15 cellular contexts compared by ENCODE assay signal in genomic region chr2:176514805-176515500, GRCh38.
DNase-seq lines count a peak whose midpoint lies in the region; ATAC-seq and TF ChIP-seq lines count a peak whose summit lies in the region.
"Had no signal": no experiment of that assay in that cellular context is flagged by ENCODE, and none has a peak within 500 bp of the region (broad histone marks: within the 10 kb centered on the region; RNA-seq: fewer than 3 reads in every experiment).

No MANE protein-coding gene starts in this region.

- H3K36me3 ChIP-seq in PC-3 (ENCODE audit: low read depth, low read length) (no peaks in the 10 kb centered on the region), right atrium auricular region (no peaks in the 10 kb centered on the region)

- DNase-seq in ELR (ENCODE audit: low read depth) (peak; percentile 64), PC-3 (peak; percentile 53), dermis blood vessel endothelial cell (peak; percentile 73), lung microvascular endothelial cell (ENCODE audit: low read depth in 2 of 2) (peak; percentile 31 to 46), NAMALWA (ENCODE audit: low spot score) (no peak), right atrium auricular region (ENCODE audit: low spot score) (no peak), caudate nucleus (lab: John Stamatoyannopoulos, UW) (no peak)
- DNase-seq: Calu3; CD4-positive, alpha-beta T cell; DMS79 treated with DMSO at 0.1 percent for 48 hours; NCI-H1048; NCI-H146; NCI-H226; Right ventricle myocardium superior had no signal

- H4K20me1 ChIP-seq in PC-3 (ENCODE audit: low read length) = no peaks in the 10 kb centered on the region

- POLR2A ChIA-PET in PC-3 (lab: Charles Lee; ENCODE audit: unreplicated experiment) = no interaction called here

- H3F3A ChIP-seq in PC-3 (ENCODE audit: low read length, unreplicated experiment) = no peaks in the 10 kb centered on the region

- no TSS peak for BruUV-seq in PC-3 (replicated peaks; lab: Mats Ljungman, UMichigan)

- peak; percentile 79 for ATAC-seq in PC-3
- ATAC-seq: SK-N-SH treated with all-trans-retinoic acid at 6 μM for 48 hours had no signal

- H3K27ac ChIP-seq in PC-3 (ENCODE audit: low read length) = no peak overlapping the region
- H3K27ac ChIP-seq in right atrium auricular region = no peak overlapping the region
- no peak overlapping the region for H3K27ac ChIP-seq in caudate nucleus (ENCODE audit: low read depth, low read length)

- no peak overlapping the region for H2AFZ ChIP-seq in PC-3 (ENCODE audit: low read length)

- no peaks in the 10 kb centered on the region for H3K9me2 ChIP-seq in PC-3 (replicated peaks; ENCODE audit: low read length)

- no peak overlapping the region for H3K9ac ChIP-seq in PC-3 (ENCODE audit: low read length)

- CTCF ChIA-PET in PC-3 (lab: Charles Lee) = no interaction called here

- no peak for TF ChIP-seq CTCF in PC-3 (conservative IDR thresholded peaks at IDR 0.05; ENCODE audit: low read depth, low read length)
- no peak for TF ChIP-seq CTCF in right atrium auricular region (IDR thresholded peaks at IDR 0.05)

- H3K9me3 ChIP-seq in PC-3 (ENCODE audit: low read length) (no peaks in the 10 kb centered on the region), right atrium auricular region (no peaks in the 10 kb centered on the region)

- H3K27me3 ChIP-seq in PC-3 (ENCODE audit: low read length) = no peaks in the 10 kb centered on the region
- no peaks in the 10 kb centered on the region for H3K27me3 ChIP-seq in right atrium auricular region

- H3K79me2 ChIP-seq in PC-3 (ENCODE audit: low read length) = no peaks in the 10 kb centered on the region

- no peak overlapping the region for H3K4me3 ChIP-seq in PC-3 (ENCODE audit: low read length)
- H3K4me3 ChIP-seq in right atrium auricular region = no peak overlapping the region

- H3K4me2 ChIP-seq in PC-3 (ENCODE audit: low read length) = no peak overlapping the region

- intact Hi-C loops in PC-3 (cut with micrococcal nuclease) = no loop called here

- H3K4me1 ChIP-seq in PC-3 (ENCODE audit: insufficient read depth, low read length) (no peaks in the 10 kb centered on the region), right atrium auricular region (peaks cover 0 to 13% of the 10 kb centered on the region in 2 donors)

Comparison
In these comparisons a context has a peak if more than half of its experiments do, and no peak if none do; other contexts are left out.
1. DNase-seq: peak in ELR (single experiment), PC-3 (single experiment), dermis blood vessel endothelial cell (single experiment) and lung microvascular endothelial cell (2 of 2); none in NAMALWA (single experiment), right atrium auricular region (single experiment) and caudate nucleus (0 of 61).